Comparison of ENCODE assay signal across 13 cellular contexts in the genomic region with DNA sequence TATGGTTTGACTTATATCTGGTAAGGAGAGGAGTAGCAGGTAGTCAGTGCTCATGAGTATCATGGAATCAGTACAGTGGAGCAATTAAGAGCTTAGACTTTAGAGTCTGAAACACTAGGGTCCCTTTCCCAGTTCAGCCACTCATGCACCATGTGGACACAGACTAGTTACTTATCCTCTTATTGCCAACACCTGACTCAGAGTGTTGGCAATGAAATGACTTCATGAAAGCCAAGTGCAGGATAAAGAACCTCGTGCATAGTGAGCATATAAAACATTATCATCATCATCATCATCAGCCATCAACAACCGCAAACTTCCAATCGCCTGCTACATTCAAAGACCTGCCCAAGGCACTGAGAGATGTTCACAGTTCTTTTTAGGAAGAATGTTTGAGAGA.
"Had no signal": no experiment of that assay in that cellular context is flagged by ENCODE, and none has a peak within 500 bp of the region (broad histone marks: within the 10 kb centered on the region; RNA-seq: fewer than 3 reads in every experiment).

No MANE protein-coding gene starts in this region.

- H3K27ac ChIP-seq: foreskin keratinocyte, heart left ventricle, left lung, testis had no signal

- H3K4me3 ChIP-seq: heart left ventricle, left lung, testis had no signal

- DNase-seq: activated CD4-positive, alpha-beta T cell treated with anti-CD3 and anti-CD28 coated beads for 1 hour; activated naive CD4-positive, alpha-beta T cell treated with anti-CD3 and anti-CD28 coated beads for 36 hours; activated T-cell treated with anti-CD3 and anti-CD28 coated beads for 4 hours; effector memory CD4-positive, alpha-beta T cell; erythroblast; foreskin keratinocyte; heart left ventricle; left lung; mesendoderm; stimulated activated CD4-positive, alpha-beta T cell treated with anti-CD3 and anti-CD28 coated beads, Interleukin-4, amount 100 ng/mL, for 4 hours; stimulated activated naive CD8-positive, alpha-beta T cell treated with anti-CD3 and anti-CD28 coated beads, Interleukin-15, amount 100 ng/mL, for 72 hours; testis had no signal

- H3K36me3 ChIP-seq: heart left ventricle, left lung had no signal

- H3K9me3 ChIP-seq: heart left ventricle, left lung, testis had no signal

- H3K27me3 ChIP-seq: foreskin keratinocyte, heart left ventricle, left lung, testis had no signal

- ATAC-seq: activated T-helper 17 cell treated with anti-CD3 and anti-CD28 coated beads, Interleukin-2, amount 50 U/mL, for 72 hours; foreskin keratinocyte; left lung; stimulated activated naive CD8-positive, alpha-beta T cell treated with anti-CD3 and anti-CD28 coated beads, Interleukin-15, amount 100 ng/mL, for 72 hours had no signal

- H3K4me1 ChIP-seq: foreskin keratinocyte, testis had no signal
